ENCODE assay signal across 17 cellular contexts in genomic region chr14:65296876-65297275, GRCh38.
"Had no signal": no experiment of that assay in that cellular context is flagged by ENCODE, and none has a peak within 500 bp of the region (broad histone marks: within the 10 kb centered on the region; RNA-seq: fewer than 3 reads in every experiment).

No MANE protein-coding gene starts in this region.

- H3K9me3 Mint-ChIP-seq: mesothelial cell of epicardium; natural killer cell treated with Interleukin-12 subunit alpha and Interleukin-12 subunit beta and Interleukin-15 and Interleukin-18, amount 100 ng/mL, for 72 hours; stimulated activated effector memory CD8-positive, alpha-beta T cell treated with anti-CD3 and anti-CD28 coated beads, Interleukin-12 subunit alpha, Interleukin-12 subunit beta, amount 100 ng/mL, for 72 hours had no signal

- H3K79me2 ChIP-seq: parathyroid adenoma had no signal

- H3K27ac ChIP-seq: brain microvascular endothelial cell, neutrophil, parathyroid adenoma had no signal

- ATAC-seq: activated CD4-positive, CD25-positive, alpha-beta regulatory T cell treated with anti-CD3 and anti-CD28 coated beads, Interleukin-2, amount 50 U/mL, for 24 hours; left lobe of liver; natural killer cell treated with Interleukin-12 subunit alpha and Interleukin-12 subunit beta and Interleukin-15 and Interleukin-18, amount 100 ng/mL, for 72 hours; sciatic nerve; stimulated activated effector memory CD8-positive, alpha-beta T cell treated with anti-CD3 and anti-CD28 coated beads, Interleukin-12 subunit alpha, Interleukin-12 subunit beta, amount 100 ng/mL, for 72 hours had no signal

- H3K4me2 ChIP-seq: smooth muscle cell had no signal

- H3K9ac ChIP-seq: parathyroid adenoma had no signal

- H3K36me3 ChIP-seq: brain microvascular endothelial cell, neutrophil had no signal

- H3K27me3 ChIP-seq: brain microvascular endothelial cell, neutrophil had no signal

- H3K9me3 ChIP-seq: neutrophil had no signal

- H3K27ac Mint-ChIP-seq: mesothelial cell of epicardium; natural killer cell treated with Interleukin-12 subunit alpha and Interleukin-12 subunit beta and Interleukin-15 and Interleukin-18, amount 100 ng/mL, for 72 hours; stimulated activated effector memory CD8-positive, alpha-beta T cell treated with anti-CD3 and anti-CD28 coated beads, Interleukin-12 subunit alpha, Interleukin-12 subunit beta, amount 100 ng/mL, for 72 hours had no signal

- H3K4me1 ChIP-seq: parathyroid adenoma had no signal

- DNase-seq: activated CD4-positive, alpha-beta T cell treated with anti-CD3 and anti-CD28 coated beads, Interleukin-2, amount 50 U/mL, for 48 hours; anterior cingulate cortex; central memory CD4-positive, alpha-beta T cell; erythroblast; stimulated activated CD4-positive, alpha-beta T cell treated with anti-CD3 and anti-CD28 coated beads, Interleukin-4, amount 100 ng/mL, for 24 hours; T1000 had no signal

- H3K4me3 Mint-ChIP-seq: mesothelial cell of epicardium; natural killer cell treated with Interleukin-12 subunit alpha and Interleukin-12 subunit beta and Interleukin-15 and Interleukin-18, amount 100 ng/mL, for 72 hours; stimulated activated effector memory CD8-positive, alpha-beta T cell treated with anti-CD3 and anti-CD28 coated beads, Interleukin-12 subunit alpha, Interleukin-12 subunit beta, amount 100 ng/mL, for 72 hours had no signal

- H2AFZ ChIP-seq: parathyroid adenoma had no signal

- H3K36me3 Mint-ChIP-seq: mesothelial cell of epicardium; natural killer cell treated with Interleukin-12 subunit alpha and Interleukin-12 subunit beta and Interleukin-15 and Interleukin-18, amount 100 ng/mL, for 72 hours; stimulated activated effector memory CD8-positive, alpha-beta T cell treated with anti-CD3 and anti-CD28 coated beads, Interleukin-12 subunit alpha, Interleukin-12 subunit beta, amount 100 ng/mL, for 72 hours had no signal

- H3K27me3 Mint-ChIP-seq: natural killer cell treated with Interleukin-12 subunit alpha and Interleukin-12 subunit beta and Interleukin-15 and Interleukin-18, amount 100 ng/mL, for 72 hours had no signal

- H3K4me3 ChIP-seq: lung, smooth muscle cell had no signal
